Comparison of ENCODE assay signal across 19 cellular contexts in the genomic region with DNA sequence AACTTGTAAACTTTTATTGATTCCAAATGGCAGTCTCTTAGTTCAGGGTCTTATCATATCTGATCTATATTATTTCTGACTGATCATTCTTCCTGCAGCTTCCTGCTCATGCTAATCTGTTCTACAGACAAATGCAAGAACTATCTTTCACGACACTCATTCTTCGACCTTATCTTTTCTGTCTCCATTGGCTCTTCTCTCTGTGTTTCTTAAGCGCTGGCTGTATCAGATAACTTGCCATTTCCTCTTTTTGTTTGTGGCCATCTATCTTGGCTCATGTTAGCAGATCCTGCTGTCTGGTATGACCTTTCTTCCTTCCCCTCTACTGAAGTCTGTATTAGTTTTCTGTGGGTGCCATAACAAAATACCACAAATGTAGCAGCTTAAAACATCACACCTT.
"Had no signal": no experiment of that assay in that cellular context is flagged by ENCODE, and none has a peak within 500 bp of the region (broad histone marks: within the 10 kb centered on the region; RNA-seq: fewer than 3 reads in every experiment).

No MANE protein-coding gene starts in this region.

- ATAC-seq: activated naive CD4-positive, alpha-beta T cell treated with anti-CD3 and anti-CD28 coated beads, Interleukin-2, amount 50 U/mL, for 72 hours; esophagus mucosa; gastroesophageal sphincter; heart left ventricle; left lobe of liver; right lobe of liver had no signal

- DNase-seq: activated CD4-positive, alpha-beta T cell treated with anti-CD3 and anti-CD28 coated beads for 1 hour; activated CD4-positive, alpha-beta T cell treated with anti-CD3 and anti-CD28 coated beads, Interleukin-2, amount 50 U/mL, for 4 hours; activated gamma-delta T cell treated with Interleukin-2 at 50 U/mL for 16 hours; adrenal gland; heart left ventricle; kidney; midbrain; right lobe of liver; small intestine; stimulated activated CD4-positive, alpha-beta T cell treated with anti-CD3 and anti-CD28 coated beads, Interleukin-15, amount 100 ng/mL, for 24 hours; stimulated activated CD4-positive, alpha-beta T cell treated with anti-CD3 and anti-CD28 coated beads, Interleukin-2, amount 100 ng/mL, for 48 hours; WERI-Rb-1 had no signal

- H3K4me1 Mint-ChIP-seq: nephron had no signal

- H3K27ac Mint-ChIP-seq: activated naive CD4-positive, alpha-beta T cell treated with anti-CD3 and anti-CD28 coated beads, Interleukin-2, amount 50 U/mL, for 72 hours; activated T-helper 1 cell treated with anti-CD3 and anti-CD28 coated beads, Interleukin-12 subunit alpha, Interleukin-12 subunit beta, Interleukin-2, Interleukin-4 antibody, amounts not matched to agents 30 ng/mL and 10 ng/mL and 1 ng/mL, durations not matched to agents 14 hours and 24 hours and 36 hours; nephron; stimulated activated naive CD8-positive, alpha-beta T cell treated with anti-CD3 and anti-CD28 coated beads, Interleukin-15, Interleukin-2, amounts not matched to agents 100 ng/mL and 50 ng/mL, for 24 hours had no signal

- H3K4me3 Mint-ChIP-seq: activated T-helper 1 cell treated with anti-CD3 and anti-CD28 coated beads, Interleukin-12 subunit alpha, Interleukin-12 subunit beta, Interleukin-2, Interleukin-4 antibody, amounts not matched to agents 30 ng/mL and 10 ng/mL and 1 ng/mL, durations not matched to agents 14 hours and 24 hours and 36 hours; nephron; stimulated activated naive CD8-positive, alpha-beta T cell treated with anti-CD3 and anti-CD28 coated beads, Interleukin-15, Interleukin-2, amounts not matched to agents 100 ng/mL and 50 ng/mL, for 24 hours had no signal

- H3K27me3 Mint-ChIP-seq: stimulated activated naive CD8-positive, alpha-beta T cell treated with anti-CD3 and anti-CD28 coated beads, Interleukin-15, Interleukin-2, amounts not matched to agents 100 ng/mL and 50 ng/mL, for 24 hours had no signal
